Comparison of ENCODE assay signal across 11 cellular contexts in the genomic region with DNA sequence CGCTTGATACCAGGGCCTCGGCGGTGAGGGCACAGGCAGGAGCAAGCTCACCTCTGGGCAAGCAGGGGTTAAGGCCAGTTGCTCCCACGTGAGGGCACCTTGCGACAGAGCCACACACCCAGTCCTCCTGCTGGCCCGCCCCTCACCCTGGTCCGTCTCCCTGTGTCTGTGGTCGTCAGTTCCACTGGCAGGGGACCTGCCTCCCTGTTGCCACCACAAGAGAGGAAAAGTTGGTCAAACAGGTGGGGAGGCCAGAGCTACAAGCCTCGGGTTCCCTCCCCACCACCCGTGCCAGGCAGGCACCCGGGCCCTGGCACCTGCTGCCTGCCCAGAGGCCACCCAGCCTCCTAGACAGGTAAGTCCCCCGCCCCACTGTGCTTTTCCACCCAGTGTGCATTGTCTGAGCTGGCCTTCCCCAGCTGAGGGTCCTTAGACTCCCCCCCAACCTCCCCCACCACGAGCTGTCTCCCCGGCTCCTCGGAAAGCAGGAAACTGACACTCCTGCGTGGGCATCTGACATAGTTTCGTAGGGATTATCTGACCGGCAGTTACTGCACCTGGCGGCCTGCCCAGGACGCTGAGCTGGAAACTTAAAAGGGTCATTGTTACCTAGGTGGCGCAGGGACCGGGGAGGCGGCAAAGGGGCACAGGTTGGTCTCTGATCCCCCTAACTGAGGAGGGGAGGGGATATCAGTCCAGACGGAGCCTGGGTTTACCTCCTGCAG. TPM values are rescaled to one million over a fixed set of nuclear protein-coding genes. Genes with fewer than 3 reads are reported as not detected.
A peak's percentile ranks its signal among the peaks of the same experiment; 100 is the strongest.
DNase-seq lines count a peak whose midpoint lies in the region; ATAC-seq and TF ChIP-seq lines count a peak whose summit lies in the region.
"Had no signal": no experiment of that assay in that cellular context is flagged by ENCODE, and none has a peak within 500 bp of the region (broad histone marks: within the 10 kb centered on the region; RNA-seq: fewer than 3 reads in every experiment).

A gene with protein sequence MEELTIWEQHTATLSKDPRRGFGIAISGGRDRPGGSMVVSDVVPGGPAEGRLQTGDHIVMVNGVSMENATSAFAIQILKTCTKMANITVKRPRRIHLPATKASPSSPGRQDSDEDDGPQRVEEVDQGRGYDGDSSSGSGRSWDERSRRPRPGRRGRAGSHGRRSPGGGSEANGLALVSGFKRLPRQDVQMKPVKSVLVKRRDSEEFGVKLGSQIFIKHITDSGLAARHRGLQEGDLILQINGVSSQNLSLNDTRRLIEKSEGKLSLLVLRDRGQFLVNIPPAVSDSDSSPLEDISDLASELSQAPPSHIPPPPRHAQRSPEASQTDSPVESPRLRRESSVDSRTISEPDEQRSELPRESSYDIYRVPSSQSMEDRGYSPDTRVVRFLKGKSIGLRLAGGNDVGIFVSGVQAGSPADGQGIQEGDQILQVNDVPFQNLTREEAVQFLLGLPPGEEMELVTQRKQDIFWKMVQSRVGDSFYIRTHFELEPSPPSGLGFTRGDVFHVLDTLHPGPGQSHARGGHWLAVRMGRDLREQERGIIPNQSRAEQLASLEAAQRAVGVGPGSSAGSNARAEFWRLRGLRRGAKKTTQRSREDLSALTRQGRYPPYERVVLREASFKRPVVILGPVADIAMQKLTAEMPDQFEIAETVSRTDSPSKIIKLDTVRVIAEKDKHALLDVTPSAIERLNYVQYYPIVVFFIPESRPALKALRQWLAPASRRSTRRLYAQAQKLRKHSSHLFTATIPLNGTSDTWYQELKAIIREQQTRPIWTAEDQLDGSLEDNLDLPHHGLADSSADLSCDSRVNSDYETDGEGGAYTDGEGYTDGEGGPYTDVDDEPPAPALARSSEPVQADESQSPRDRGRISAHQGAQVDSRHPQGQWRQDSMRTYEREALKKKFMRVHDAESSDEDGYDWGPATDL (plus strand): TSS at position 178 of the 725 bp plus-strand sequence. CDS start 20,049 bp downstream, outside the sequence.

- H3K27ac ChIP-seq in GM23338 (ENCODE audit: low read depth) (no peak within 1 kb of the TSS), gastrocnemius medialis (peak within 1 kb of the TSS in 2 of 4 donors; percentile 47 to 61)

- 0 out of 4 replicates have a peak, but pooled peaks of 1 of the 2 experiments have one; percentile 9 for TF ChIP-seq CTCF in GM23338 (conservative IDR thresholded peaks at IDR 0.05; ENCODE audit: low read depth in 2 of 2)
- no peak for TF ChIP-seq CTCF in gastrocnemius medialis (IDR thresholded peaks at IDR 0.05 in 4 of 5, conservative IDR thresholded peaks at IDR 0.05 in 1 of 5)
- TF ChIP-seq CTCF in osteocyte (IDR thresholded peaks at IDR 0.05), result no peak

- H3K36me3 ChIP-seq in GM23338 (ENCODE audit: insufficient read depth) (no peaks in the 10 kb centered on the region), gastrocnemius medialis (no peaks in the 10 kb centered on the region)
- H3K36me3 ChIP-seq: HAP-1 had no signal

- peak within 1 kb of the TSS; percentile 51; the same call in 1 of the 2 replicates for H3K4me2 ChIP-seq in GM23338

- ATAC-seq in GM23338 (peak; percentile 39), esophagus mucosa (peak; percentile 59), gastrocnemius medialis (peak in 1 of 2 donors; percentile 68), HG03378 (IDR thresholded peaks at IDR 0.05; ENCODE audit: unreplicated experiment) (no peak), HG02852 (IDR thresholded peaks at IDR 0.05; ENCODE audit: unreplicated experiment) (no peak)

- H3K27me3 Mint-ChIP-seq in GM23338 (ENCODE audit: insufficient read depth, low read depth, poor library complexity) (peaks cover 6% of the 10 kb centered on the region), osteocyte (ENCODE audit: unreplicated experiment) (no peaks in the 10 kb centered on the region)
- H3K27me3 Mint-ChIP-seq in activated CD4-positive, alpha-beta T cell treated with anti-CD3 and anti-CD28 coated beads, Interleukin-2, amount 10 ng/mL, durations not matched to agents 24 days and 14 days, result peaks cover 15% of the 10 kb centered on the region

- H3K36me3 Mint-ChIP-seq in GM23338 (ENCODE audit: low read depth), result no peaks in the 10 kb centered on the region
- H3K36me3 Mint-ChIP-seq in osteocyte (ENCODE audit: unreplicated experiment), result no peaks in the 10 kb centered on the region
- H3K36me3 Mint-ChIP-seq in activated CD4-positive, alpha-beta T cell treated with anti-CD3 and anti-CD28 coated beads, Interleukin-2, amount 10 ng/mL, durations not matched to agents 24 days and 14 days (ENCODE audit: low read depth), result no peaks in the 10 kb centered on the region

- in situ Hi-C loops in gastrocnemius medialis (cut with MboI; ENCODE audit: low sequenced_read_pairs in 4 of 4), result no loop called here

- H3K4me3 Mint-ChIP-seq in GM23338 (no peak within 1 kb of the TSS), osteocyte (ENCODE audit: unreplicated experiment) (no peak within 1 kb of the TSS)
- no peak within 1 kb of the TSS for H3K4me3 Mint-ChIP-seq in activated CD4-positive, alpha-beta T cell treated with anti-CD3 and anti-CD28 coated beads, Interleukin-2, amount 10 ng/mL, durations not matched to agents 24 days and 14 days

- no peaks in the 10 kb centered on the region for H4K20me1 ChIP-seq in GM23338 (replicated peaks; ENCODE audit: insufficient read depth)

- intact Hi-C loops in gastrocnemius medialis (cut with DNase I; ENCODE audit: low total_unique reads), result no loop called here
- intact Hi-C loops in activated CD4-positive, alpha-beta T cell treated with anti-CD3 and anti-CD28 coated beads, Interleukin-2, amount 10 ng/mL, durations not matched to agents 24 days and 14 days (cut with micrococcal nuclease), result loop anchor here (5.0 kb wide), 1 partner anchor 161 kb away; no protein-coding TSS in a partner anchor

- no peak within 1 kb of the TSS for H3K27ac Mint-ChIP-seq in GM23338
- no peak within 1 kb of the TSS for H3K27ac Mint-ChIP-seq in osteocyte (ENCODE audit: unreplicated experiment)
- no peak within 1 kb of the TSS for H3K27ac Mint-ChIP-seq in activated CD4-positive, alpha-beta T cell treated with anti-CD3 and anti-CD28 coated beads, Interleukin-2, amount 10 ng/mL, durations not matched to agents 24 days and 14 days

- no peak within 1 kb of the TSS; the same call in 1 of the 2 replicates for H3K4me3 ChIP-seq in GM23338
- H3K4me3 ChIP-seq in gastrocnemius medialis, result peak within 1 kb of the TSS; percentile 19 to 34 (median 25)
- H3K4me3 ChIP-seq: HAP-1 had no signal

- H3K79me2 ChIP-seq in GM23338 (replicated peaks; ENCODE audit: insufficient read depth), result no peaks in the 10 kb centered on the region

- H3K27me3 ChIP-seq in GM23338 (ENCODE audit: insufficient read depth) (no peaks in the 10 kb centered on the region), gastrocnemius medialis (peaks cover 0 to 11% (median 2%) of the 10 kb centered on the region in 3 donors)

- H3K9me3 ChIP-seq in gastrocnemius medialis, result no peaks in the 10 kb centered on the region
- H3K9me3 ChIP-seq: HAP-1 had no signal

- H3F3A ChIP-seq in GM23338 (replicated peaks; ENCODE audit: low read depth), result 0 out of 2 replicates have a peak, but pooled peaks cover 2% of the 10 kb centered on the region

- peak; percentile 44 for DNase-seq in GM23338 (ENCODE audit: low spot score)
- peak; percentile 65 for DNase-seq in NCI-H69 (lab: John Stamatoyannopoulos, UW)
- DNase-seq in gastrocnemius medialis, result peak in 1 of 2 donors; percentile 37
- DNase-seq in osteocyte (ENCODE audit: extremely low spot score, unreplicated experiment), result no peak
- DNase-seq in activated CD4-positive, alpha-beta T cell treated with anti-CD3 and anti-CD28 coated beads, Interleukin-2, amount 10 ng/mL, durations not matched to agents 24 days and 14 days, result no peak
- DNase-seq: left cardiac atrium, SW 1271 had no signal

- no peaks in the 10 kb centered on the region; the same call in 2 of the 3 replicates for H3K9me3 Mint-ChIP-seq in GM23338
- H3K9me3 Mint-ChIP-seq in osteocyte (ENCODE audit: unreplicated experiment), result no peaks in the 10 kb centered on the region
- no peaks in the 10 kb centered on the region for H3K9me3 Mint-ChIP-seq in activated CD4-positive, alpha-beta T cell treated with anti-CD3 and anti-CD28 coated beads, Interleukin-2, amount 10 ng/mL, durations not matched to agents 24 days and 14 days

- peaks cover 11% of the 10 kb centered on the region; the same call in 2 of the 3 replicates for H3K4me1 Mint-ChIP-seq in GM23338
- H3K4me1 Mint-ChIP-seq in osteocyte (ENCODE audit: unreplicated experiment), result peaks cover 5% of the 10 kb centered on the region
- H3K4me1 Mint-ChIP-seq in activated CD4-positive, alpha-beta T cell treated with anti-CD3 and anti-CD28 coated beads, Interleukin-2, amount 10 ng/mL, durations not matched to agents 24 days and 14 days, result peaks cover 5% of the 10 kb centered on the region

- H2AFZ ChIP-seq in GM23338, result peak within 1 kb of the TSS; percentile 69

- no peaks in the 10 kb centered on the region for H3K9me2 ChIP-seq in GM23338 (ENCODE audit: insufficient read depth)

- H3K4me1 ChIP-seq in GM23338 (ENCODE audit: insufficient read depth) (peaks cover 20% of the 10 kb centered on the region), gastrocnemius medialis (peaks cover 5 to 13% of the 10 kb centered on the region in 2 donors)

- TF ChIP-seq POLR2A in gastrocnemius medialis (IDR thresholded peaks at IDR 0.05), result no peak

TF ChIP-seq in GM23338, 12 proteins besides CTCF, POLR2A, EP300 and RAD21:
- TF ChIP-seq ZNF331 (CRISPR knock-in tag; IDR thresholded peaks at IDR 0.05; ENCODE audit: low read depth), result no peak

RNA-seq across cellular contexts. Expression of the gene that starts here (rescaled TPM):
- 19.8 and 23.9 TPM in 2 replicates for total RNA-seq in GM23338 (2014; rRNA removed; shearing (Covaris generic))
- polyA plus RNA-seq in GM23338 (2016; fragmentation: Nextera tagmentation; extraction: Ambion mirVana), result 14.1 and 18.2 TPM in 2 replicates
- total RNA-seq in esophagus mucosa (40.9 TPM), gastrocnemius medialis (1 to 10 TPM in 3 of 4 donors, under 1 TPM in 1; 0.67 to 3.7 (median 1.7) TPM), osteocyte (not detected in 2 replicates)
- total RNA-seq in activated CD4-positive, alpha-beta T cell treated with anti-CD3 and anti-CD28 coated beads, Interleukin-2, amount 10 ng/mL, durations not matched to agents 24 days and 14 days, result 0.09 TPM in 1 of 2 replicates, not detected in the other

Comparison
In these comparisons a context has a peak if more than half of its experiments do, and no peak if none do; other contexts are left out.
1. ATAC-seq: peak in GM23338 (single experiment) and esophagus mucosa (single experiment); none in HG03378 (single experiment) and HG02852 (single experiment).
2. DNase-seq: peak in GM23338 (single experiment) and NCI-H69 (single experiment); none in osteocyte (single experiment) and activated CD4-positive, alpha-beta T cell treated with anti-CD3 and anti-CD28 coated beads, Interleukin-2, amount 10 ng/mL, durations not matched to agents 24 days and 14 days (single experiment).